Comparison of ENCODE assay signal across 22 cellular contexts in genomic region chr4:13496605-13497004, GRCh38. TPM values are rescaled to one million over a fixed set of nuclear protein-coding genes. Genes with fewer than 3 reads are reported as not detected.
"Had no signal": no experiment of that assay in that cellular context is flagged by ENCODE, and none has a peak within 500 bp of the region (broad histone marks: within the 10 kb centered on the region; RNA-seq: fewer than 3 reads in every experiment).

No MANE protein-coding gene starts in this region.

- H3K4me1 ChIP-seq: esophagus muscularis mucosa, gastrocnemius medialis, heart right ventricle, testis, tibial nerve had no signal

- H3K36me3 Mint-ChIP-seq: mesothelial cell of epicardium; natural killer cell; stimulated activated naive B cell treated with anti-CD40 and anti-IgM and Interleukin-4, amounts not matched to agents 10 μg/mL and 1 μg/mL and 100 μg/mL, for 72 hours had no signal

- H3K27ac Mint-ChIP-seq: mesothelial cell of epicardium; natural killer cell; stimulated activated naive B cell treated with anti-CD40 and anti-IgM and Interleukin-4, amounts not matched to agents 10 μg/mL and 1 μg/mL and 100 μg/mL, for 72 hours; stimulated activated naive CD8-positive, alpha-beta T cell treated with anti-CD3 and anti-CD28 coated beads, Interleukin-15, amount 100 ng/mL, for 72 hours had no signal

- ATAC-seq: gastrocnemius medialis; heart right ventricle; left lobe of liver; natural killer cell; sciatic nerve; stimulated activated naive B cell treated with anti-CD40 and anti-IgM and Interleukin-4, amounts not matched to agents 10 μg/mL and 1 μg/mL and 100 μg/mL, for 72 hours; stimulated activated naive CD8-positive, alpha-beta T cell treated with anti-CD3 and anti-CD28 coated beads, Interleukin-15, amount 100 ng/mL, for 72 hours had no signal

- FAIRE-seq: islet of Langerhans had no signal

- H3K4me3 ChIP-seq: esophagus muscularis mucosa, gastrocnemius medialis, heart right ventricle, testis, tibial nerve had no signal

- H3K27me3 ChIP-seq: testis had no signal

- DNase-seq: effector memory CD4-positive, alpha-beta T cell; gastrocnemius medialis; heart right ventricle; hypothalamus; kidney glomerular epithelial cell; mammary epithelial cell; natural killer cell; posterior cingulate gyrus; stimulated activated CD4-positive, alpha-beta T cell treated with anti-CD3 and anti-CD28 coated beads, Interleukin-2, amount 100 ng/mL, for 24 hours; stimulated activated CD4-positive, alpha-beta T cell treated with anti-CD3 and anti-CD28 coated beads, Interleukin-4, amount 100 ng/mL, for 4 hours; stimulated activated naive B cell treated with anti-CD40 and anti-IgM and Interleukin-4, amounts not matched to agents 10 μg/mL and 1 μg/mL and 100 μg/mL, for 72 hours; stimulated activated naive CD8-positive, alpha-beta T cell treated with anti-CD3 and anti-CD28 coated beads, Interleukin-15, amount 100 ng/mL, for 72 hours; testis had no signal

- H3K4me3 Mint-ChIP-seq: mesothelial cell of epicardium; natural killer cell; neural crest cell; stimulated activated naive B cell treated with anti-CD40 and anti-IgM and Interleukin-4, amounts not matched to agents 10 μg/mL and 1 μg/mL and 100 μg/mL, for 72 hours; stimulated activated naive CD8-positive, alpha-beta T cell treated with anti-CD3 and anti-CD28 coated beads, Interleukin-15, amount 100 ng/mL, for 72 hours had no signal

- H3K9me3 Mint-ChIP-seq: natural killer cell; neural crest cell; stimulated activated naive B cell treated with anti-CD40 and anti-IgM and Interleukin-4, amounts not matched to agents 10 μg/mL and 1 μg/mL and 100 μg/mL, for 72 hours; stimulated activated naive CD8-positive, alpha-beta T cell treated with anti-CD3 and anti-CD28 coated beads, Interleukin-15, amount 100 ng/mL, for 72 hours had no signal

- H3K27ac ChIP-seq: esophagus muscularis mucosa, gastrocnemius medialis, heart right ventricle, testis, tibial nerve had no signal

- H3K9me3 ChIP-seq: esophagus muscularis mucosa, gastrocnemius medialis, testis, tibial nerve had no signal

- H3K36me3 ChIP-seq: esophagus muscularis mucosa, gastrocnemius medialis, heart right ventricle, tibial nerve had no signal

- H3K4me1 Mint-ChIP-seq: natural killer cell; neural crest cell; stimulated activated naive CD8-positive, alpha-beta T cell treated with anti-CD3 and anti-CD28 coated beads, Interleukin-15, amount 100 ng/mL, for 72 hours had no signal

RNA-seq across cellular contexts. Expression of gene NKX3-2, which starts 47.7 kb away (rescaled TPM):
- total RNA-seq: gastrocnemius medialis, heart right ventricle, left lobe of liver, natural killer cell, pulmonary artery endothelial cell, sciatic nerve, ureter had no signal
- polyA plus RNA-seq: heart right ventricle had no signal
